Comparison of ENCODE assay signal across 17 cellular contexts in genomic region chr2:1631292-1632005, GRCh38.
DNase-seq lines count a peak whose midpoint lies in the region; ATAC-seq and TF ChIP-seq lines count a peak whose summit lies in the region.
"Had no signal": no experiment of that assay in that cellular context is flagged by ENCODE, and none has a peak within 500 bp of the region (broad histone marks: within the 10 kb centered on the region; RNA-seq: fewer than 3 reads in every experiment).

No MANE protein-coding gene starts in this region.

- H4K20me1 ChIP-seq in PC-3 (ENCODE audit: low read length) (no peaks in the 10 kb centered on the region), hepatocyte (ENCODE audit: insufficient read depth, poor library complexity, severe bottlenecking) (no peaks in the 10 kb centered on the region)

- POLR2A ChIA-PET in PC-3 (lab: Charles Lee; ENCODE audit: unreplicated experiment) = no interaction called here

- H3K9me3 ChIP-seq in heart right ventricle (peaks cover 0 to 15% (median 0%) of the 10 kb centered on the region in 11 donors), PC-3 (ENCODE audit: low read length) (no peaks in the 10 kb centered on the region), hepatocyte (ENCODE audit: low read depth) (no peaks in the 10 kb centered on the region), transverse colon (no peaks in the 10 kb centered on the region)
- H3K9me3 ChIP-seq: upper lobe of right lung had no signal

- WGBS in heart right ventricle, 2 donors = 53% methylated on average over 6 of the region's 6 CpGs
- 78% methylated on average over 6 of the region's 6 CpGs for WGBS in hepatocyte (ENCODE audit: low lambda C conversion rate, missing lambda C conversion rate)
- 47% methylated on average over 2 to 6 of the region's 6 CpGs for WGBS in transverse colon (ENCODE audit: low coverage in 1 of 2), 2 donors

- BruUV-seq in PC-3 (replicated peaks; lab: Mats Ljungman, UMichigan) = no TSS peak

- H2AFZ ChIP-seq in PC-3 (ENCODE audit: low read length) (no peak overlapping the region), hepatocyte (no peak overlapping the region)

- TF ChIP-seq POLR2A in transverse colon (IDR thresholded peaks at IDR 0.05) = no peak

- H3K36me3 ChIP-seq in heart right ventricle (peaks cover 0 to 73% (median 24%) of the 10 kb centered on the region in 9 donors), PC-3 (ENCODE audit: low read depth, low read length) (peaks cover 50% of the 10 kb centered on the region), hepatocyte (replicated peaks; ENCODE audit: insufficient read depth, low read depth) (no peaks in the 10 kb centered on the region), transverse colon (no peaks in the 10 kb centered on the region)

- H3K27me3 ChIP-seq in heart right ventricle = peaks cover 0 to 5% (median 0%) of the 10 kb centered on the region in 7 donors
- H3K27me3 ChIP-seq in PC-3 (ENCODE audit: low read length) = no peaks in the 10 kb centered on the region
- no peaks in the 10 kb centered on the region for H3K27me3 ChIP-seq in hepatocyte
- no peaks in the 10 kb centered on the region for H3K27me3 ChIP-seq in transverse colon
- H3K27me3 ChIP-seq: upper lobe of right lung had no signal

- in situ Hi-C loops in transverse colon (cut with MboI; ENCODE audit: low pct_ligation_motif_present in 1 of 4, low pct_unique_long_range_greater_than_20kb in 1 of 4, low sequenced_read_pairs in 3 of 4) = no loop called here

- H3K4me2 ChIP-seq in PC-3 (ENCODE audit: low read length) (peak overlapping the region; percentile 74), hepatocyte (no peak overlapping the region)

- peaks cover 34% of the 10 kb centered on the region for H3F3A ChIP-seq in PC-3 (ENCODE audit: low read length, unreplicated experiment)

- H3K9ac ChIP-seq in PC-3 (ENCODE audit: low read length) = peak overlapping the region; percentile 79

- peaks cover 0 to 23% (median 6%) of the 10 kb centered on the region in 9 donors for H3K4me1 ChIP-seq in heart right ventricle
- peaks cover 80% of the 10 kb centered on the region for H3K4me1 ChIP-seq in PC-3 (ENCODE audit: insufficient read depth, low read length)
- H3K4me1 ChIP-seq in hepatocyte (ENCODE audit: insufficient read depth) = peaks cover 19% of the 10 kb centered on the region
- peaks cover 0 to 22% (median 14%) of the 10 kb centered on the region in 4 donors for H3K4me1 ChIP-seq in transverse colon

- DNase-seq in Right ventricle myocardium superior (no peak), heart right ventricle (no peak), PC-3 (no peak), hepatocyte (ENCODE audit: low spot score) (no peak), transverse colon (peak; percentile 38), HCEC 1CT (no peak)
- DNase-seq in activated CD8-positive, alpha-beta memory T cell treated with anti-CD3 and anti-CD28 coated beads, Interleukin-2, amount 50 U/mL, for 4 hours = no peak
- DNase-seq: activated CD4-positive, alpha-beta T cell treated with anti-CD3 and anti-CD28 coated beads, Interleukin-2, amount 10 ng/mL, durations not matched to agents 24 days and 14 days; activated naive CD4-positive, alpha-beta T cell treated with Interleukin-2 at 50 U/mL for 16 hours; CD4-positive, alpha-beta memory T cell; foreskin melanocyte; naive B cell; NCI-H1694; NCI-H446 treated with DMSO at 0.1 percent for 48 hours; stimulated activated naive CD4-positive, alpha-beta T cell; upper lobe of right lung had no signal

- H3K9me2 ChIP-seq in PC-3 (replicated peaks; ENCODE audit: low read length) (no peaks in the 10 kb centered on the region), hepatocyte (replicated peaks; ENCODE audit: insufficient read depth) (no peaks in the 10 kb centered on the region)

- H3K27ac ChIP-seq in heart right ventricle (peak overlapping the region in 3 of 10 donors; percentile 2 to 38 (median 7)), PC-3 (ENCODE audit: low read length) (peak overlapping the region; percentile 98), hepatocyte (peak overlapping the region; percentile 80), transverse colon (peak overlapping the region; percentile 72 to 78 (median 75))
- H3K27ac ChIP-seq: upper lobe of right lung had no signal

- H3K79me2 ChIP-seq in PC-3 (ENCODE audit: low read length) = peaks cover 41% of the 10 kb centered on the region
- H3K79me2 ChIP-seq in hepatocyte = no peaks in the 10 kb centered on the region

- no peak overlapping the region for H3K4me3 ChIP-seq in heart right ventricle
- peak overlapping the region; percentile 28; the same call in 1 of the 2 replicates for H3K4me3 ChIP-seq in PC-3 (ENCODE audit: low read length)
- no peak overlapping the region for H3K4me3 ChIP-seq in hepatocyte
- H3K4me3 ChIP-seq in transverse colon = no peak overlapping the region
- H3K4me3 ChIP-seq: upper lobe of right lung had no signal

- intact Hi-C loops in Right ventricle myocardium superior (cut with DNase I) (no loop called here), heart right ventricle (cut with DNase I) (loop anchor here in 1 of 10 donors (5.0 kb wide), 1 partner anchor 39 kb away; no protein-coding TSS in a partner anchor), PC-3 (cut with micrococcal nuclease) (loop anchor here (2.0 kb wide), 3 partner anchors 31 to 43 kb away; no protein-coding TSS in a partner anchor), transverse colon (cut with DNase I; ENCODE audit: low total_unique reads) (no loop called here)

- CTCF ChIA-PET in PC-3 (lab: Charles Lee) = interaction anchor here (0.5 kb wide), 1 partner anchor 38 kb away, joined by 8 read pairs; no protein-coding TSS in a partner anchor

- ATAC-seq in Right ventricle myocardium superior (ENCODE audit: poor library complexity) (peak; percentile 18), heart right ventricle (no peak), PC-3 (0 out of 2 replicates have a peak, but pooled peaks have one; percentile 1), HG02938 (IDR thresholded peaks at IDR 0.05; ENCODE audit: unreplicated experiment) (no peak)

- no peak for TF ChIP-seq EP300 in transverse colon (IDR thresholded peaks at IDR 0.05; ENCODE audit: low read depth)

- TF ChIP-seq CTCF in heart right ventricle (IDR thresholded peaks at IDR 0.05) = no peak
- no peak for TF ChIP-seq CTCF in PC-3 (conservative IDR thresholded peaks at IDR 0.05; ENCODE audit: low read depth, low read length)
- TF ChIP-seq CTCF in hepatocyte (IDR thresholded peaks at IDR 0.05; ENCODE audit: poor library complexity) = no peak
- TF ChIP-seq CTCF in transverse colon (IDR thresholded peaks at IDR 0.05) = no peak

Comparison
In these comparisons a context has a peak if more than half of its experiments do, and no peak if none do; other contexts are left out.
1. ATAC-seq: peak in Right ventricle myocardium superior (single experiment) and PC-3 (single experiment); none in heart right ventricle (0 of 8) and HG02938 (single experiment).